18 cellular contexts compared by ENCODE assay signal in genomic region chr7:138125119-138125518, GRCh38. TPM values are rescaled to one million over a fixed set of nuclear protein-coding genes. Genes with fewer than 3 reads are reported as not detected.
DNase-seq lines count a peak whose midpoint lies in the region; ATAC-seq and TF ChIP-seq lines count a peak whose summit lies in the region.
"Had no signal": no experiment of that assay in that cellular context is flagged by ENCODE, and none has a peak within 500 bp of the region (broad histone marks: within the 10 kb centered on the region; RNA-seq: fewer than 3 reads in every experiment).

No MANE protein-coding gene starts in this region.

- peak overlapping the region; percentile 35 for H3K27ac Mint-ChIP-seq in Caco-2 (ENCODE audit: unreplicated experiment)
- no peak overlapping the region for H3K27ac Mint-ChIP-seq in naive thymus-derived CD4-positive, alpha-beta T cell
- H3K27ac Mint-ChIP-seq: activated CD4-positive, alpha-beta T cell treated with anti-CD3 and anti-CD28 coated beads for 36 hours had no signal

- H3K36me3 ChIP-seq in Caco-2 (ENCODE audit: control insufficient read depth, insufficient read depth, low read length) (no peaks in the 10 kb centered on the region), mucosa of descending colon (ENCODE audit: low read depth) (no peaks in the 10 kb centered on the region)
- no peaks in the 10 kb centered on the region for H3K36me3 ChIP-seq in naive thymus-derived CD4-positive, alpha-beta T cell (ENCODE audit: control insufficient read depth in 2 of 3, insufficient read depth in 3 of 3, low read length in 3 of 3)
- H3K36me3 ChIP-seq: BLaER1, spleen, uterus had no signal

- no peak overlapping the region for H3K4me3 ChIP-seq in Caco-2 (ENCODE audit: low read depth, low read length)
- H3K4me3 ChIP-seq in astrocyte of the spinal cord (ENCODE audit: low read depth, low read length), result no peak overlapping the region
- H3K4me3 ChIP-seq in mucosa of descending colon, result no peak overlapping the region
- no peak overlapping the region for H3K4me3 ChIP-seq in naive thymus-derived CD4-positive, alpha-beta T cell (ENCODE audit: low read length)
- H3K4me3 ChIP-seq: BLaER1, spleen, uterus had no signal

- H3K4me3 Mint-ChIP-seq in Caco-2 (ENCODE audit: unreplicated experiment), result no peak overlapping the region
- H3K4me3 Mint-ChIP-seq in naive thymus-derived CD4-positive, alpha-beta T cell, result no peak overlapping the region
- H3K4me3 Mint-ChIP-seq: activated CD4-positive, alpha-beta T cell treated with anti-CD3 and anti-CD28 coated beads for 36 hours had no signal

- H3K9me3 ChIP-seq in Caco-2 (peaks cover 53% of the 10 kb centered on the region), mucosa of descending colon (no peaks in the 10 kb centered on the region)
- H3K9me3 ChIP-seq in naive thymus-derived CD4-positive, alpha-beta T cell (ENCODE audit: control insufficient read depth in 2 of 3, low read length in 3 of 3), result peaks cover 0 to 7% (median 0%) of the 10 kb centered on the region in 3 experiments
- H3K9me3 ChIP-seq: uterus had no signal

- H3K27me3 ChIP-seq in Caco-2 (replicated peaks; ENCODE audit: control insufficient read depth, insufficient read depth, low read length), result no peaks in the 10 kb centered on the region
- H3K27me3 ChIP-seq in naive thymus-derived CD4-positive, alpha-beta T cell (ENCODE audit: control insufficient read depth in 2 of 2, insufficient read depth in 2 of 2, low read length in 2 of 2), result no peaks in the 10 kb centered on the region
- H3K27me3 ChIP-seq: BLaER1, spleen, uterus had no signal

- no peak for TF ChIP-seq CTCF in Caco-2 (IDR thresholded peaks at IDR 0.05; ENCODE audit: insufficient read depth in 1 of 2, low read depth in 1 of 2, low read length in 1 of 2, severe bottlenecking in 1 of 2, unreplicated experiment in 1 of 2)
- TF ChIP-seq CTCF in astrocyte of the spinal cord (IDR thresholded peaks at IDR 0.05; ENCODE audit: low read depth, low read length), result no peak
- TF ChIP-seq CTCF in mucosa of descending colon (IDR thresholded peaks at IDR 0.05), result no peak

- ATAC-seq in HG03159 (IDR thresholded peaks at IDR 0.05; ENCODE audit: unreplicated experiment) (peak; percentile 6), mucosa of descending colon (peak; percentile 21), GM18868 (IDR thresholded peaks at IDR 0.05; ENCODE audit: unreplicated experiment) (no peak), HG02981 (IDR thresholded peaks at IDR 0.05; ENCODE audit: unreplicated experiment) (no peak)
- ATAC-seq in naive thymus-derived CD4-positive, alpha-beta T cell, result no peak

- peaks cover 21% of the 10 kb centered on the region for H3K9me3 Mint-ChIP-seq in Caco-2 (ENCODE audit: unreplicated experiment)
- H3K9me3 Mint-ChIP-seq in naive thymus-derived CD4-positive, alpha-beta T cell, result peaks cover 0 to 5% (median 0%) of the 10 kb centered on the region in 11 donors

- H3K4me1 ChIP-seq in Caco-2 (peaks cover 26% of the 10 kb centered on the region), mucosa of descending colon (ENCODE audit: low read depth) (no peaks in the 10 kb centered on the region)
- H3K4me1 ChIP-seq in naive thymus-derived CD4-positive, alpha-beta T cell (ENCODE audit: control insufficient read depth in 2 of 2, insufficient read depth in 2 of 2, low read length in 2 of 2), result no peaks in the 10 kb centered on the region
- H3K4me1 ChIP-seq: BLaER1, spleen, uterus had no signal

- DNase-seq in Caco-2 (no peak), astrocyte of the spinal cord (ENCODE audit: low read depth, low spot score) (peak; percentile 54), mucosa of descending colon (no peak), NCI-H1092 treated with DMSO at 0.1 percent for 48 hours (lab: John Stamatoyannopoulos, UW) (no peak)
- DNase-seq in naive thymus-derived CD4-positive, alpha-beta T cell, result no peak
- DNase-seq: activated CD4-positive, alpha-beta T cell treated with anti-CD3 and anti-CD28 coated beads for 36 hours; cerebellar nuclear complex; kidney; NCI-H1417; NCI-H774; spleen; uterus had no signal

- peaks cover 12% of the 10 kb centered on the region for H3K4me1 Mint-ChIP-seq in Caco-2 (ENCODE audit: low read depth, unreplicated experiment)
- H3K4me1 Mint-ChIP-seq in naive thymus-derived CD4-positive, alpha-beta T cell, result no peaks in the 10 kb centered on the region
- H3K4me1 Mint-ChIP-seq: activated CD4-positive, alpha-beta T cell treated with anti-CD3 and anti-CD28 coated beads for 36 hours had no signal

- in situ Hi-C loops in astrocyte of the spinal cord (cut with HindIII; ENCODE audit: low sequenced_read_pairs), result no loop called here

- no peak overlapping the region for H3K27ac ChIP-seq in naive thymus-derived CD4-positive, alpha-beta T cell (ENCODE audit: low read depth, low read length)
- H3K27ac ChIP-seq: BLaER1, uterus had no signal

- peaks cover 23% of the 10 kb centered on the region for H3K36me3 Mint-ChIP-seq in Caco-2 (ENCODE audit: insufficient read depth, unreplicated experiment)
- no peaks in the 10 kb centered on the region for H3K36me3 Mint-ChIP-seq in naive thymus-derived CD4-positive, alpha-beta T cell

- H3K27me3 Mint-ChIP-seq in Caco-2 (ENCODE audit: insufficient read depth, unreplicated experiment), result no peaks in the 10 kb centered on the region
- H3K27me3 Mint-ChIP-seq in naive thymus-derived CD4-positive, alpha-beta T cell, result no peaks in the 10 kb centered on the region
- H3K27me3 Mint-ChIP-seq: activated CD4-positive, alpha-beta T cell treated with anti-CD3 and anti-CD28 coated beads for 36 hours had no signal

- BruUV-seq in Caco-2 (replicated peaks; lab: Mats Ljungman, UMichigan), result no TSS peak

- POLR2A ChIA-PET in Caco-2 (lab: Charles Lee), result no interaction called here
- POLR2A ChIA-PET in naive thymus-derived CD4-positive, alpha-beta T cell (lab: Charles Lee), result no interaction called here

- intact Hi-C loops in Caco-2 (cut with micrococcal nuclease; ENCODE audit: unreplicated experiment), result no loop called here
- intact Hi-C loops in mucosa of descending colon (cut with DNase I, micrococcal nuclease), result no loop called here
- intact Hi-C loops in naive thymus-derived CD4-positive, alpha-beta T cell (cut with micrococcal nuclease), result no loop called here

- CTCF ChIA-PET in Caco-2 (lab: Charles Lee), result no interaction called here
- CTCF ChIA-PET in naive thymus-derived CD4-positive, alpha-beta T cell (lab: Charles Lee), result no interaction called here

RNA-seq across cellular contexts. Expression of gene AKR1D1, which starts 48.9 kb away (rescaled TPM):
- total RNA-seq in Caco-2 (2022), result 2.2 and 2.3 TPM in 2 replicates
- total RNA-seq in mucosa of descending colon, result not detected
- total RNA-seq in naive thymus-derived CD4-positive, alpha-beta T cell, result not detected
- not detected for polyA plus RNA-seq in naive thymus-derived CD4-positive, alpha-beta T cell
- total RNA-seq: activated CD4-positive, alpha-beta T cell treated with anti-CD3 and anti-CD28 coated beads for 36 hours; fibroblast of lung; kidney; uterus had no signal
- polyA plus RNA-seq: fibroblast of lung, neural cell, spleen had no signal

Comparison
In these comparisons a context has a peak if more than half of its experiments do, and no peak if none do; other contexts are left out.
1. ATAC-seq: peak in HG03159 (single experiment) and mucosa of descending colon (single experiment); none in GM18868 (single experiment), HG02981 (single experiment) and naive thymus-derived CD4-positive, alpha-beta T cell (single experiment).